12 cellular contexts compared by ENCODE assay signal in genomic region chr20:17612975-17613327, GRCh38. TPM values are rescaled to one million over a fixed set of nuclear protein-coding genes. Genes with fewer than 3 reads are reported as not detected.
DNase-seq lines count a peak whose midpoint lies in the region; ATAC-seq and TF ChIP-seq lines count a peak whose summit lies in the region.
"Had no signal": no experiment of that assay in that cellular context is flagged by ENCODE, and none has a peak within 500 bp of the region (broad histone marks: within the 10 kb centered on the region; RNA-seq: fewer than 3 reads in every experiment).

No MANE protein-coding gene starts in this region.

- no peak for TF ChIP-seq POLR2A in breast epithelium (IDR thresholded peaks at IDR 0.05)

- intact Hi-C loops in breast epithelium (cut with DNase I; ENCODE audit: low total_unique reads) (no loop called here), natural killer cell (cut with micrococcal nuclease) (loop anchor here (1.0 to 5.0 kb wide), 3 partner anchors 42 to 108 kb away; partner anchors contain the start of genes DSTN and RRBP1), CD14-positive monocyte (cut with micrococcal nuclease) (loop anchor here in 1 of 2 donors (10.0 kb wide), 1 partner anchor 108 kb away; no protein-coding TSS in a partner anchor)

- TF ChIP-seq CTCF in breast epithelium (IDR thresholded peaks at IDR 0.05): no peak
- no peak for TF ChIP-seq CTCF in natural killer cell (IDR thresholded peaks at IDR 0.05)
- no peak for TF ChIP-seq CTCF in CD14-positive monocyte (IDR thresholded peaks at IDR 0.05)

- H3K27ac Mint-ChIP-seq in natural killer cell (peak overlapping the region; percentile 98), CD14-positive monocyte (peak overlapping the region in 3 of 7 donors; percentile 9 to 36 (median 26))

- peaks cover 0 to 18% (median 7%) of the 10 kb centered on the region in 11 experiments; a peak in 18 of 22 replicates for H3K36me3 ChIP-seq in BLaER1 treated with 17β-estradiol and CSF1 and Interleukin-3, amounts not matched to agents 10 nM and 100 nM
- H3K36me3 ChIP-seq in H7 (replicated peaks; ENCODE audit: control insufficient read depth, insufficient read depth, low read length): peaks cover 10% of the 10 kb centered on the region
- H3K36me3 ChIP-seq in breast epithelium: no peaks in the 10 kb centered on the region
- no peaks in the 10 kb centered on the region for H3K36me3 ChIP-seq in Karpas-422 (ENCODE audit: insufficient read depth, low read length)
- H3K36me3 ChIP-seq: neural progenitor cell had no signal

- H3K27me3 ChIP-seq in BLaER1 treated with 17β-estradiol and CSF1 and Interleukin-3, amounts not matched to agents 10 nM and 100 nM: peaks cover 0 to 2% (median 0%) of the 10 kb centered on the region in 11 experiments; a peak in 1 of 22 replicates
- H3K27me3 ChIP-seq in H7 (ENCODE audit: control insufficient read depth, insufficient read depth, low read length) (no peaks in the 10 kb centered on the region), breast epithelium (no peaks in the 10 kb centered on the region), Karpas-422 (ENCODE audit: low read length) (no peaks in the 10 kb centered on the region)
- H3K27me3 ChIP-seq: neural progenitor cell, testis had no signal

- no peaks in the 10 kb centered on the region for H3K27me3 Mint-ChIP-seq in natural killer cell (ENCODE audit: low read depth in 2 of 2)
- H3K27me3 Mint-ChIP-seq in CD14-positive monocyte (ENCODE audit: low read depth in 3 of 3): no peaks in the 10 kb centered on the region

- peaks cover 10 to 81% (median 32%) of the 10 kb centered on the region in 11 experiments; a peak in 16 of 22 replicates for H4K20me1 ChIP-seq in BLaER1 treated with 17β-estradiol and CSF1 and Interleukin-3, amounts not matched to agents 10 nM and 100 nM
- H4K20me1 ChIP-seq in Karpas-422 (ENCODE audit: insufficient read depth, low read depth, low read length): no peaks in the 10 kb centered on the region

- no peak overlapping the region for H2AFZ ChIP-seq in Karpas-422 (ENCODE audit: low read length)
- H2AFZ ChIP-seq: neural progenitor cell had no signal

- peak; percentile 42 for DNase-seq in H7
- no peak for DNase-seq in breast epithelium (ENCODE audit: low spot score in 2 of 2)
- no peak for DNase-seq in natural killer cell
- no peak for DNase-seq in HuH-7 (ENCODE audit: low spot score)
- DNase-seq in CD14-positive monocyte (ENCODE audit: low spot score): no peak
- DNase-seq in Karpas-422: no peak
- DNase-seq: DMS79, NCI-H524 treated with DMSO at 0.1 percent for 48 hours, testis had no signal

- H3K36me3 Mint-ChIP-seq in natural killer cell (no peaks in the 10 kb centered on the region), CD14-positive monocyte (peaks cover 23 to 48% of the 10 kb centered on the region in 2 donors)

- peak overlapping the region in 7 of 11 experiments; percentile 79 to 88 (median 84); a peak in 13 of 22 replicates for H3K27ac ChIP-seq in BLaER1 treated with 17β-estradiol and CSF1 and Interleukin-3, amounts not matched to agents 10 nM and 100 nM
- H3K27ac ChIP-seq in breast epithelium (peak overlapping the region; percentile 67 to 86), Karpas-422 (ENCODE audit: low read length) (no peak overlapping the region)
- H3K27ac ChIP-seq: neural progenitor cell had no signal

- H3K4me3 ChIP-seq in BLaER1 treated with 17β-estradiol and CSF1 and Interleukin-3, amounts not matched to agents 10 nM and 100 nM: peak overlapping the region in 4 of 10 experiments; percentile 2 to 60 (median 22); a peak in 5 of 20 replicates
- H3K4me3 ChIP-seq in H7 (ENCODE audit: insufficient read depth, low read depth, low read length) (no peak overlapping the region), breast epithelium (no peak overlapping the region), Karpas-422 (ENCODE audit: low read length) (no peak overlapping the region)
- H3K4me3 ChIP-seq: neural progenitor cell, testis had no signal

- ATAC-seq in natural killer cell (no peak), HG02852 (IDR thresholded peaks at IDR 0.05; ENCODE audit: unreplicated experiment) (no peak)

- no peaks in the 10 kb centered on the region for H3K9me2 ChIP-seq in Karpas-422 (replicated peaks; ENCODE audit: insufficient read depth, low read length)

- H3K4me1 Mint-ChIP-seq in natural killer cell (peaks cover 41 to 56% of the 10 kb centered on the region in 2 donors), CD14-positive monocyte (peaks cover 19% of the 10 kb centered on the region)

- peaks cover 76 to 93% (median 91%) of the 10 kb centered on the region in 10 experiments for H3K4me1 ChIP-seq in BLaER1 treated with 17β-estradiol and CSF1 and Interleukin-3, amounts not matched to agents 10 nM and 100 nM
- peaks cover 4 to 5% of the 10 kb centered on the region in 2 donors for H3K4me1 ChIP-seq in breast epithelium
- no peaks in the 10 kb centered on the region for H3K4me1 ChIP-seq in Karpas-422 (ENCODE audit: low read length)
- H3K4me1 ChIP-seq: neural progenitor cell had no signal

- H3K9me3 Mint-ChIP-seq in natural killer cell (no peaks in the 10 kb centered on the region), CD14-positive monocyte (no peaks in the 10 kb centered on the region)
- H3K9me3 Mint-ChIP-seq: neural progenitor cell had no signal

- H3K9me3 ChIP-seq in BLaER1 treated with 17β-estradiol and CSF1 and Interleukin-3, amounts not matched to agents 10 nM and 100 nM (replicated peaks in 1 of 11): no peaks in the 10 kb centered on the region
- H3K9me3 ChIP-seq in breast epithelium: no peaks in the 10 kb centered on the region
- H3K9me3 ChIP-seq in Karpas-422 (ENCODE audit: low read length): no peaks in the 10 kb centered on the region
- H3K9me3 ChIP-seq: testis had no signal

- peak overlapping the region; percentile 85 to 100 (median 96) for H3K4me2 ChIP-seq in BLaER1 treated with 17β-estradiol and CSF1 and Interleukin-3, amounts not matched to agents 10 nM and 100 nM
- H3K4me2 ChIP-seq in Karpas-422 (ENCODE audit: low read depth, low read length, poor library complexity, severe bottlenecking): no peak overlapping the region
- H3K4me2 ChIP-seq: neural progenitor cell had no signal

- H3K79me2 ChIP-seq in Karpas-422 (ENCODE audit: low read length): no peaks in the 10 kb centered on the region

- peak overlapping the region; percentile 88 for H3K4me3 Mint-ChIP-seq in natural killer cell
- no peak overlapping the region for H3K4me3 Mint-ChIP-seq in CD14-positive monocyte
- H3K4me3 Mint-ChIP-seq: neural progenitor cell had no signal

- H3K9ac ChIP-seq in BLaER1 treated with 17β-estradiol and CSF1 and Interleukin-3, amounts not matched to agents 10 nM and 100 nM: peak overlapping the region in 6 of 11 experiments; percentile 31 to 80 (median 78); a peak in 13 of 22 replicates
- no peak overlapping the region for H3K9ac ChIP-seq in Karpas-422 (ENCODE audit: low read length)
- H3K9ac ChIP-seq: neural progenitor cell had no signal

RNA-seq across cellular contexts. Expression of gene DSTN, which starts 43.1 kb away (rescaled TPM):
- total RNA-seq in H7 (2014; rRNA removed; shearing (Covaris generic)): 112 and 126 TPM in 2 replicates
- total RNA-seq in breast epithelium: 100 to 1,000 TPM; 180 to 384 (median 272) TPM
- total RNA-seq in natural killer cell: 10 to 100 TPM; 47.5 to 73.5 (median 70.0) TPM
- 10 to 100 TPM; 58.4 to 63.8 TPM for polyA plus RNA-seq in CD14-positive monocyte
- 8.9 and 9.5 TPM in 2 replicates for total RNA-seq in Karpas-422 (2014; rRNA removed; shearing (Covaris generic); ENCODE audit: low replicate concordance)
